Comparison of ENCODE assay signal across 8 cellular contexts in genomic region chr10:25080880-25081581, GRCh38.
A peak's percentile ranks its signal among the peaks of the same experiment; 100 is the strongest.
DNase-seq lines count a peak whose midpoint lies in the region; ATAC-seq and TF ChIP-seq lines count a peak whose summit lies in the region.

No MANE protein-coding gene starts in this region.

- H3K27ac ChIP-seq in CD4-positive, alpha-beta T cell (ENCODE audit: low read depth, low read length): no peak overlapping the region
- peak overlapping the region in 28 of 59 donors; percentile 1 to 81 (median 42) for H3K27ac ChIP-seq in dorsolateral prefrontal cortex
- H3K27ac ChIP-seq in lung (ENCODE audit: low read depth in 1 of 2, low read length in 1 of 2): peak overlapping the region in 1 of 2 donors; percentile 49

- H3K27me3 Mint-ChIP-seq in CD4-positive, alpha-beta T cell: peaks cover 14% of the 10 kb centered on the region

- H3K4me3 ChIP-seq in dorsolateral prefrontal cortex (peak overlapping the region in 10 of 59 donors; percentile 2 to 30 (median 18)), lung (no peak overlapping the region)

- peak; percentile 85 for TF ChIP-seq CTCF in CD4-positive, alpha-beta T cell (IDR thresholded peaks at IDR 0.05)
- TF ChIP-seq CTCF in dorsolateral prefrontal cortex (IDR thresholded peaks at IDR 0.05 in 54 of 56, conservative IDR thresholded peaks at IDR 0.05 in 2 of 56; ENCODE audit: low read depth in 1 of 56, partially characterized antibody in 56 of 56) (peak; percentile 81 to 99 (median 90)), lung (IDR thresholded peaks at IDR 0.05; ENCODE audit: control extremely low read depth, extremely low read depth) (peak; percentile 81)

- peak; percentile 54 for ATAC-seq in CD4-positive, alpha-beta T cell (ENCODE audit: poor library complexity)
- ATAC-seq in GM19395 (IDR thresholded peaks at IDR 0.05; ENCODE audit: unreplicated experiment) (peak; percentile 90), HG03520 (IDR thresholded peaks at IDR 0.05; ENCODE audit: unreplicated experiment) (peak; percentile 86), lung (ENCODE audit: insufficient read depth, low FRiP score) (peak; percentile 87)

- intact Hi-C loops in CD4-positive, alpha-beta T cell (cut with DNase I, micrococcal nuclease): loop anchor here (1.0 to 5.0 kb wide), 2 partner anchors 94 to 438 kb away; no protein-coding TSS in a partner anchor
- intact Hi-C loops in dorsolateral prefrontal cortex (cut with DNase I): loop anchor here (2.0 to 10.0 kb wide), 4 partner anchors 54 to 436 kb away; partner anchors contain the start of gene ARHGAP21 (in 1 of the 2)

- POLR2A ChIA-PET in CD4-positive, alpha-beta T cell (lab: Charles Lee): interaction anchor here (0.6 to 1.4 kb wide), 3 partner anchors 459 to 492 kb away, joined by 3 to 5 read pairs (median 3); no protein-coding TSS in a partner anchor

- DNase-seq in CD4-positive, alpha-beta T cell: peak; percentile 27 to 60 (median 43)
- DNase-seq in NCI-H526 (lab: John Stamatoyannopoulos, UW) (peak; percentile 50 to 78), dorsolateral prefrontal cortex (peak; percentile 63 to 90 (median 84)), lung (ENCODE audit: low spot score) (peak; percentile 85)
- peak; percentile 55 for DNase-seq in activated CD4-positive, alpha-beta T cell treated with anti-CD3 and anti-CD28 coated beads, Interleukin-2, amount 50 U/mL, for 1 hour
- DNase-seq in stimulated activated CD8-positive, alpha-beta memory T cell treated with anti-CD3 and anti-CD28 coated beads, Interleukin-15, amount 100 ng/mL, for 1 hour (ENCODE audit: low read depth): peak; percentile 31

- H3K4me3 Mint-ChIP-seq in CD4-positive, alpha-beta T cell: no peak overlapping the region

- no peaks in the 10 kb centered on the region for H3K4me1 Mint-ChIP-seq in CD4-positive, alpha-beta T cell (ENCODE audit: low read depth)

- peaks cover 0 to 18% of the 10 kb centered on the region in 2 donors for H3K4me1 ChIP-seq in lung (ENCODE audit: control insufficient read depth in 2 of 2, insufficient read depth in 2 of 2, low read length in 2 of 2)

- CTCF ChIA-PET in CD4-positive, alpha-beta T cell (lab: Charles Lee): interaction anchor here (0.6 to 1.5 kb wide), 6 partner anchors 9 to 464 kb away, joined by 3 to 4 read pairs (median 4); no protein-coding TSS in a partner anchor

- H3K27me3 ChIP-seq in CD4-positive, alpha-beta T cell (ENCODE audit: control insufficient read depth, insufficient read depth, low read length): peaks cover under 1% of the 10 kb centered on the region
- H3K27me3 ChIP-seq in dorsolateral prefrontal cortex (no peaks in the 10 kb centered on the region), lung (ENCODE audit: control insufficient read depth, insufficient read depth) (no peaks in the 10 kb centered on the region)

- H3K36me3 Mint-ChIP-seq in CD4-positive, alpha-beta T cell (ENCODE audit: low read depth): no peaks in the 10 kb centered on the region

- 10 to 12% methylated on average over 9 of the region's 9 CpGs for WGBS in lung, 2 donors

- H3K9me3 Mint-ChIP-seq in CD4-positive, alpha-beta T cell: no peaks in the 10 kb centered on the region

- H3K36me3 ChIP-seq in lung (ENCODE audit: control insufficient read depth in 2 of 2, insufficient read depth in 2 of 2, low read length in 2 of 2): no peaks in the 10 kb centered on the region

- H3K9me3 ChIP-seq in CD4-positive, alpha-beta T cell (ENCODE audit: control insufficient read depth, low read length): no peaks in the 10 kb centered on the region
- H3K9me3 ChIP-seq in lung (ENCODE audit: control insufficient read depth in 2 of 2, insufficient read depth in 1 of 2, low read length in 1 of 2): no peaks in the 10 kb centered on the region

- H3K27ac Mint-ChIP-seq in CD4-positive, alpha-beta T cell: no peak overlapping the region

Comparison
In these comparisons a context has a peak if more than half of its experiments do, and no peak if none do; other contexts are left out.
1. DNase-seq: peak in every context shown above with its lines; median percentile 85 in lung; 84 in dorsolateral prefrontal cortex; 64 in NCI-H526; 55 in activated CD4-positive, alpha-beta T cell treated with anti-CD3 and anti-CD28 coated beads, Interleukin-2, amount 50 U/mL, for 1 hour; 43 in CD4-positive, alpha-beta T cell; 31 in stimulated activated CD8-positive, alpha-beta memory T cell treated with anti-CD3 and anti-CD28 coated beads, Interleukin-15, amount 100 ng/mL, for 1 hour.